In genomic region chr7:95246935-95247370, GRCh38 we compare ENCODE assay signal across 8 cellular contexts.
A peak's percentile ranks its signal among the peaks of the same experiment; 100 is the strongest.
DNase-seq lines count a peak whose midpoint lies in the region; ATAC-seq, FAIRE-seq and TF ChIP-seq lines count a peak whose summit lies in the region.

No MANE protein-coding gene starts in this region.

- no peaks in the 10 kb centered on the region for H3K27me3 ChIP-seq in DOHH2 (ENCODE audit: control insufficient read depth, low read length)
- H3K27me3 ChIP-seq in endothelial cell of umbilical vein (ENCODE audit: control insufficient read depth in 2 of 2, insufficient read depth in 2 of 2, low read length in 2 of 2): no peaks in the 10 kb centered on the region

- H3K9me1 ChIP-seq in endothelial cell of umbilical vein (replicated peaks; ENCODE audit: control insufficient read depth, extremely low read depth, insufficient read depth, low read length): no peaks in the 10 kb centered on the region

- CTCF ChIA-PET in endothelial cell of umbilical vein (lab: Charles Lee): interaction anchor here (0.6 to 1.8 kb wide), 51 partner anchors 9 to 1463 kb away, joined by 3 to 116 read pairs (median 4); partner anchors contain the start of gene SGCE

- intact Hi-C loops in endothelial cell of umbilical vein (cut with micrococcal nuclease): loop anchor here (1.0 to 5.0 kb wide), 4 partner anchors 230 to 958 kb away; partner anchors contain the start of gene SGCE

- dilution Hi-C loops in endothelial cell of umbilical vein (cut with MboI; ENCODE audit: extremely low pct_ligation_motif_present, low sequenced_read_pairs): no loop called here

- no peak for TF ChIP-seq POLR2A in endothelial cell of umbilical vein (IDR thresholded peaks at IDR 0.05; ENCODE audit: low read depth, low read length)

- no peaks in the 10 kb centered on the region for H4K20me1 ChIP-seq in DOHH2 (ENCODE audit: control insufficient read depth, insufficient read depth, low read depth, low read length)
- H4K20me1 ChIP-seq in endothelial cell of umbilical vein (replicated peaks; ENCODE audit: control insufficient read depth, extremely low read depth, insufficient read depth, low read length): no peaks in the 10 kb centered on the region

- no peaks in the 10 kb centered on the region for H3F3A ChIP-seq in DOHH2 (ENCODE audit: control insufficient read depth, insufficient read depth)

- peak; percentile 80 for FAIRE-seq in endothelial cell of umbilical vein (lab: Jason Lieb, UNC)
- peak; percentile 96 for FAIRE-seq in urothelium cell line (lab: Jason Lieb, UNC)

- peaks cover 4% of the 10 kb centered on the region for H3K27me3 Mint-ChIP-seq in memory B cell
- H3K27me3 Mint-ChIP-seq in activated T-cell treated with anti-CD3 and anti-CD28 coated beads, Interleukin-2, amount 50 U/mL, for 4 hours (ENCODE audit: low read depth): peaks cover 2% of the 10 kb centered on the region

- no peak overlapping the region for H3K4me2 ChIP-seq in DOHH2 (ENCODE audit: low read length)
- peak overlapping the region; percentile 36 for H3K4me2 ChIP-seq in endothelial cell of umbilical vein (ENCODE audit: insufficient read depth, low read length)

- ATAC-seq in GM21515 (IDR thresholded peaks at IDR 0.05; ENCODE audit: unreplicated experiment): peak; percentile 66
- ATAC-seq in memory B cell (ENCODE audit: low read depth): peak; percentile 32
- no peak for ATAC-seq in activated T-cell treated with anti-CD3 and anti-CD28 coated beads, Interleukin-2, amount 50 U/mL, for 4 hours

- peaks cover 2% of the 10 kb centered on the region for H3K4me1 Mint-ChIP-seq in memory B cell
- H3K4me1 Mint-ChIP-seq in activated T-cell treated with anti-CD3 and anti-CD28 coated beads, Interleukin-2, amount 50 U/mL, for 4 hours (ENCODE audit: low read depth): no peaks in the 10 kb centered on the region

- peak; percentile 73 for TF ChIP-seq CTCF in DOHH2 (IDR thresholded peaks at IDR 0.05; ENCODE audit: low read depth, low read length, poor library complexity, severe bottlenecking)
- TF ChIP-seq CTCF in endothelial cell of umbilical vein (IDR thresholded peaks at IDR 0.05; ENCODE audit: extremely low read depth in 1 of 2, insufficient read depth in 1 of 2, low read depth in 1 of 2, low read length in 2 of 2): peak; percentile 63 to 68

- POLR2A ChIA-PET in endothelial cell of umbilical vein (lab: Charles Lee): no interaction called here

- no peak overlapping the region for H3K27ac Mint-ChIP-seq in memory B cell

- H3K36me3 ChIP-seq in DOHH2 (ENCODE audit: control insufficient read depth, low read length) (no peaks in the 10 kb centered on the region), endothelial cell of umbilical vein (ENCODE audit: control insufficient read depth in 2 of 2, extremely low read depth in 1 of 2, insufficient read depth in 2 of 2, low read length in 2 of 2) (no peaks in the 10 kb centered on the region)

- peak overlapping the region; percentile 16 for H3K9ac ChIP-seq in endothelial cell of umbilical vein (replicated peaks; ENCODE audit: extremely low read depth, insufficient read depth, low read length)

- DNase-seq in NCI-H1092 treated with DMSO at 0.1 percent for 48 hours (lab: John Stamatoyannopoulos, UW) (peak; percentile 96), SHP77 treated with DMSO at 0.1 percent for 48 hours (lab: John Stamatoyannopoulos, UW) (peak; percentile 68), endothelial cell of umbilical vein (ENCODE audit: low read depth, low spot score) (peak; percentile 71), memory B cell (ENCODE audit: low spot score in 2 of 2) (no peak), urothelium cell line (ENCODE audit: low spot score) (peak; percentile 78)
- DNase-seq in activated T-cell treated with anti-CD3 and anti-CD28 coated beads, Interleukin-2, amount 50 U/mL, for 4 hours: no peak

- H3K36me3 Mint-ChIP-seq in memory B cell: no peaks in the 10 kb centered on the region
- H3K36me3 Mint-ChIP-seq in activated T-cell treated with anti-CD3 and anti-CD28 coated beads, Interleukin-2, amount 50 U/mL, for 4 hours (ENCODE audit: insufficient read depth): no peaks in the 10 kb centered on the region

- H3K9me3 Mint-ChIP-seq in memory B cell: no peaks in the 10 kb centered on the region
- H3K9me3 Mint-ChIP-seq in activated T-cell treated with anti-CD3 and anti-CD28 coated beads, Interleukin-2, amount 50 U/mL, for 4 hours: no peaks in the 10 kb centered on the region

- H3K9me3 ChIP-seq in DOHH2 (ENCODE audit: control insufficient read depth, insufficient read depth, low read length): no peaks in the 10 kb centered on the region
- no peaks in the 10 kb centered on the region for H3K9me3 ChIP-seq in endothelial cell of umbilical vein (replicated peaks; ENCODE audit: control insufficient read depth, insufficient read depth, low read length)

- H3K9me2 ChIP-seq in DOHH2 (replicated peaks; ENCODE audit: control insufficient read depth, low read length): no peaks in the 10 kb centered on the region

- H3K4me3 ChIP-seq in DOHH2 (ENCODE audit: low read length) (no peak overlapping the region), endothelial cell of umbilical vein (replicated peaks in 1 of 3; ENCODE audit: insufficient read depth in 1 of 3, low read depth in 1 of 3, low read length in 3 of 3) (no peak overlapping the region)

- H3K4me1 ChIP-seq in DOHH2 (ENCODE audit: control insufficient read depth, low read length) (no peaks in the 10 kb centered on the region), endothelial cell of umbilical vein (ENCODE audit: control insufficient read depth, extremely low read depth, insufficient read depth, low read length) (no peaks in the 10 kb centered on the region)

- no TSS peak for BruUV-seq in endothelial cell of umbilical vein (replicated peaks; lab: Mats Ljungman, UMichigan)

- no peak overlapping the region for H3K4me3 Mint-ChIP-seq in memory B cell
- no peak overlapping the region for H3K4me3 Mint-ChIP-seq in activated T-cell treated with anti-CD3 and anti-CD28 coated beads, Interleukin-2, amount 50 U/mL, for 4 hours

- H3K79me2 ChIP-seq in DOHH2 (ENCODE audit: control insufficient read depth, low read length): no peaks in the 10 kb centered on the region
- no peaks in the 10 kb centered on the region for H3K79me2 ChIP-seq in endothelial cell of umbilical vein (ENCODE audit: control insufficient read depth, insufficient read depth, low read length)

- H3K27ac ChIP-seq in DOHH2 (ENCODE audit: low read depth, low read length) (no peak overlapping the region), endothelial cell of umbilical vein (ENCODE audit: insufficient read depth, low read depth, low read length) (no peak overlapping the region)

- H2AFZ ChIP-seq in endothelial cell of umbilical vein (ENCODE audit: low read depth, low read length): peak overlapping the region; percentile 73

TF ChIP-seq in endothelial cell of umbilical vein, 7 proteins besides CTCF, POLR2A, EP300 and RAD21:
- TF ChIP-seq EZH2 (IDR thresholded peaks at IDR 0.05; ENCODE audit: borderline replicate concordance, low read depth, low read length, severe bottlenecking): no peak
- no peak for TF ChIP-seq MYC (IDR thresholded peaks at IDR 0.05; ENCODE audit: low read depth, low read length)
- no peak for TF ChIP-seq FOS (IDR thresholded peaks at IDR 0.05; ENCODE audit: borderline replicate concordance, insufficient read depth, low read length)
- no peak for TF ChIP-seq GATA2 (IDR thresholded peaks at IDR 0.05; ENCODE audit: insufficient read depth, insufficient read length, low read depth, low read length)
- TF ChIP-seq, protein P1, sequence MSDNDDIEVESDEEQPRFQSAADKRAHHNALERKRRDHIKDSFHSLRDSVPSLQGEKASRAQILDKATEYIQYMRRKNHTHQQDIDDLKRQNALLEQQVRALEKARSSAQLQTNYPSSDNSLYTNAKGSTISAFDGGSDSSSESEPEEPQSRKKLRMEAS (IDR thresholded peaks at IDR 0.05; ENCODE audit: insufficient read depth, insufficient read length): no peak
- no peak for TF ChIP-seq POLR2AphosphoS5 (IDR thresholded peaks at IDR 0.05; ENCODE audit: insufficient read depth, low read depth, low read length)
- TF ChIP-seq JUN (IDR thresholded peaks at IDR 0.05; ENCODE audit: borderline replicate concordance, insufficient read depth, insufficient read length, low read depth): no peak

Comparison
In these comparisons a context has a peak if more than half of its experiments do, and no peak if none do; other contexts are left out.
1. ATAC-seq: peak in GM21515 (single experiment) and memory B cell (single experiment); none in activated T-cell treated with anti-CD3 and anti-CD28 coated beads, Interleukin-2, amount 50 U/mL, for 4 hours (0 of 2).
2. DNase-seq: peak in NCI-H1092 treated with DMSO at 0.1 percent for 48 hours (single experiment), SHP77 treated with DMSO at 0.1 percent for 48 hours (single experiment), endothelial cell of umbilical vein (single experiment) and urothelium cell line (single experiment); none in memory B cell (0 of 2) and activated T-cell treated with anti-CD3 and anti-CD28 coated beads, Interleukin-2, amount 50 U/mL, for 4 hours (single experiment).